In genomic region chr14:94003397-94003796, GRCh38 we compare ENCODE assay signal across 19 cellular contexts. TPM values are rescaled to one million over a fixed set of nuclear protein-coding genes. Genes with fewer than 3 reads are reported as not detected.
DNase-seq lines count a peak whose midpoint lies in the region; ATAC-seq, FAIRE-seq and TF ChIP-seq lines count a peak whose summit lies in the region.
"Had no signal": no experiment of that assay in that cellular context is flagged by ENCODE, and none has a peak within 500 bp of the region (broad histone marks: within the 10 kb centered on the region; RNA-seq: fewer than 3 reads in every experiment).

No MANE protein-coding gene starts in this region.

- intact Hi-C loops in activated CD4-positive, alpha-beta T cell treated with anti-CD3 and anti-CD28 coated beads, Interleukin-2, amount 10 ng/mL, durations not matched to agents 24 days and 14 days (cut with micrococcal nuclease) = no loop called here

- H3K4me1 ChIP-seq in lung (ENCODE audit: control insufficient read depth in 2 of 2, insufficient read depth in 2 of 2, low read length in 2 of 2) = peaks cover 0 to 2% of the 10 kb centered on the region in 2 donors
- H3K4me1 ChIP-seq in SJCRH30 = peaks cover 8% of the 10 kb centered on the region

- no peak for TF ChIP-seq CTCF in lung (IDR thresholded peaks at IDR 0.05; ENCODE audit: control extremely low read depth, extremely low read depth)

- no peaks in the 10 kb centered on the region for H3K27me3 Mint-ChIP-seq in activated CD4-positive, alpha-beta T cell treated with anti-CD3 and anti-CD28 coated beads, Interleukin-2, amount 10 ng/mL, durations not matched to agents 24 days and 14 days

- H3K9me3 Mint-ChIP-seq in activated CD4-positive, alpha-beta T cell treated with anti-CD3 and anti-CD28 coated beads, Interleukin-2, amount 10 ng/mL, durations not matched to agents 24 days and 14 days = no peaks in the 10 kb centered on the region
- H3K9me3 Mint-ChIP-seq: CD8-positive, alpha-beta memory T cell; HFFc6 had no signal

- H3K4me3 ChIP-seq in lung (peak overlapping the region; percentile 5), SJCRH30 (no peak overlapping the region)
- H3K4me3 ChIP-seq: BLaER1, HAP-1, K562 had no signal

- no peak overlapping the region for H3K4me3 Mint-ChIP-seq in activated CD4-positive, alpha-beta T cell treated with anti-CD3 and anti-CD28 coated beads, Interleukin-2, amount 10 ng/mL, durations not matched to agents 24 days and 14 days
- H3K4me3 Mint-ChIP-seq: HFFc6 had no signal

- peak; percentile 48 for FAIRE-seq in HTR-8/SVneo (lab: Jason Lieb, UNC)
- FAIRE-seq in frontal cortex (lab: Jason Lieb, UNC) = no peak
- FAIRE-seq: GM18507, K562 had no signal

- ATAC-seq in lung (ENCODE audit: insufficient read depth, low FRiP score) = no peak
- ATAC-seq: K562 had no signal

- H3K9me3 ChIP-seq in lung (ENCODE audit: control insufficient read depth in 2 of 2, insufficient read depth in 1 of 2, low read length in 1 of 2) (no peaks in the 10 kb centered on the region), SJCRH30 (replicated peaks) (no peaks in the 10 kb centered on the region)
- H3K9me3 ChIP-seq: BLaER1, Caco-2, HAP-1 had no signal

- peaks cover 38% of the 10 kb centered on the region for H3K4me1 Mint-ChIP-seq in activated CD4-positive, alpha-beta T cell treated with anti-CD3 and anti-CD28 coated beads, Interleukin-2, amount 10 ng/mL, durations not matched to agents 24 days and 14 days

- H3K27ac Mint-ChIP-seq in activated CD4-positive, alpha-beta T cell treated with anti-CD3 and anti-CD28 coated beads, Interleukin-2, amount 10 ng/mL, durations not matched to agents 24 days and 14 days = peak overlapping the region; percentile 7
- H3K27ac Mint-ChIP-seq: CD8-positive, alpha-beta memory T cell; HFFc6 had no signal

- WGBS in lung, 2 donors = 83 to 87% methylated on average over 4 of the region's 4 CpGs

- DNase-seq in activated CD4-positive, alpha-beta T cell treated with anti-CD3 and anti-CD28 coated beads, Interleukin-2, amount 10 ng/mL, durations not matched to agents 24 days and 14 days = no peak
- DNase-seq in activated CD4-positive, alpha-beta T cell treated with anti-CD3 and anti-CD28 coated beads, Interleukin-2, amount 50 U/mL, for 1 hour = no peak
- no peak for DNase-seq in HTR-8/SVneo (ENCODE audit: insufficient read length, low spot score)
- no peak for DNase-seq in lung (ENCODE audit: low spot score)
- no peak for DNase-seq in NCI-H526 (lab: John Stamatoyannopoulos, UW)
- no peak for DNase-seq in SJCRH30
- no peak for DNase-seq in frontal cortex (ENCODE audit: low spot score in 2 of 2)
- DNase-seq: 8988T; AML-193; Caco-2; CD8-positive, alpha-beta memory T cell; DND-41; GDM1; GOT3; HFFc6 had no signal

- no peaks in the 10 kb centered on the region for H3K36me3 Mint-ChIP-seq in activated CD4-positive, alpha-beta T cell treated with anti-CD3 and anti-CD28 coated beads, Interleukin-2, amount 10 ng/mL, durations not matched to agents 24 days and 14 days (ENCODE audit: low read depth)
- H3K36me3 Mint-ChIP-seq: CD8-positive, alpha-beta memory T cell had no signal

- no peaks in the 10 kb centered on the region for H3K36me3 ChIP-seq in lung (ENCODE audit: control insufficient read depth in 2 of 2, insufficient read depth in 2 of 2, low read length in 2 of 2)
- no peaks in the 10 kb centered on the region for H3K36me3 ChIP-seq in SJCRH30
- H3K36me3 ChIP-seq: BLaER1, HAP-1 had no signal

- H3K27me3 ChIP-seq in lung (ENCODE audit: control insufficient read depth, insufficient read depth) = no peaks in the 10 kb centered on the region
- H3K27me3 ChIP-seq in SJCRH30 = no peaks in the 10 kb centered on the region
- H3K27me3 ChIP-seq: BLaER1 had no signal

- H3K27ac ChIP-seq in lung (ENCODE audit: low read depth in 1 of 2, low read length in 1 of 2) = no peak overlapping the region
- H3K27ac ChIP-seq in SJCRH30 = no peak overlapping the region
- H3K27ac ChIP-seq: BLaER1 had no signal

RNA-seq across cellular contexts. Expression of gene CCDC197, which starts 6.3 kb away (rescaled TPM):
- not detected in 2 replicates for total RNA-seq in activated CD4-positive, alpha-beta T cell treated with anti-CD3 and anti-CD28 coated beads, Interleukin-2, amount 10 ng/mL, durations not matched to agents 24 days and 14 days
- total RNA-seq in lung = not detected
- polyA plus RNA-seq in lung = not detected
- not detected in 2 replicates for total RNA-seq in SJCRH30 (2014; rRNA removed; shearing (Covaris generic))
- total RNA-seq in frontal cortex = not detected
- total RNA-seq: Caco-2; CD8-positive, alpha-beta memory T cell; HFFc6; K562 had no signal
- polyA plus RNA-seq: CD8-positive, alpha-beta memory T cell; K562 had no signal

RNA-seq across cellular contexts. Expression of gene OTUB2, which starts 22.7 kb away (rescaled TPM):
- 1.3 and 1.7 TPM in 2 replicates for total RNA-seq in activated CD4-positive, alpha-beta T cell treated with anti-CD3 and anti-CD28 coated beads, Interleukin-2, amount 10 ng/mL, durations not matched to agents 24 days and 14 days
- total RNA-seq in lung (1 to 10 TPM; 2.1 to 2.2 TPM), frontal cortex (4.9 TPM)
- under 1 TPM; 0.31 to 0.98 TPM for polyA plus RNA-seq in lung
- total RNA-seq in SJCRH30 (2014; rRNA removed; shearing (Covaris generic)) = 0.51 and 0.55 TPM in 2 replicates

RNA-seq across cellular contexts. Expression of gene ASB2, which starts 27.0 kb away (rescaled TPM):
- 21.1 and 21.6 TPM in 2 replicates for total RNA-seq in activated CD4-positive, alpha-beta T cell treated with anti-CD3 and anti-CD28 coated beads, Interleukin-2, amount 10 ng/mL, durations not matched to agents 24 days and 14 days
- total RNA-seq in lung = 1 to 10 TPM; 2.3 to 3.7 TPM
- polyA plus RNA-seq in lung = 1 to 10 TPM; 1.8 to 2.9 TPM
- 2.3 and 2.4 TPM in 2 replicates for total RNA-seq in SJCRH30 (2014; rRNA removed; shearing (Covaris generic))
- total RNA-seq in frontal cortex = under 0.01 TPM
- total RNA-seq: Caco-2, HFFc6, K562 had no signal
- polyA plus RNA-seq: K562 had no signal
